19 cellular contexts compared by ENCODE assay signal in genomic region chr20:63068711-63069367, GRCh38.
"Had no signal": no experiment of that assay in that cellular context is flagged by ENCODE, and none has a peak within 500 bp of the region (broad histone marks: within the 10 kb centered on the region; RNA-seq: fewer than 3 reads in every experiment).

No MANE protein-coding gene starts in this region.

- DNase-seq: activated CD4-positive, alpha-beta T cell treated with anti-CD3 and anti-CD28 coated beads for 36 hours; activated CD4-positive, alpha-beta T cell treated with anti-CD3 and anti-CD28 coated beads, Interleukin-2, amount 50 U/mL, for 4 hours; activated CD8-positive, alpha-beta memory T cell treated with anti-CD3 and anti-CD28 coated beads, Interleukin-2, amount 50 U/mL, for 48 hours; activated T-cell treated with anti-CD3 and anti-CD28 coated beads, Interleukin-2, amount 50 U/mL, for 4 hours; cortex of kidney; islet precursor cell; mammary epithelial cell; stimulated activated CD4-positive, alpha-beta T cell treated with anti-CD3 and anti-CD28 coated beads, Interleukin-4, amount 100 ng/mL, for 1 hour; stimulated activated naive CD4-positive, alpha-beta T cell; T-helper 1 cell; upper lobe of left lung had no signal

- H3K4me1 ChIP-seq: ascending aorta, SJSA1 had no signal

- H3K36me3 ChIP-seq: ascending aorta, heart right ventricle, SJSA1, upper lobe of left lung had no signal

- H3K27ac Mint-ChIP-seq: activated CD4-positive, alpha-beta T cell treated with anti-CD3 and anti-CD28 coated beads for 36 hours; activated naive CD4-positive, alpha-beta T cell treated with anti-CD3 and anti-CD28 coated beads, Interleukin-2, amount 50 U/mL, for 24 hours; mesothelial cell of epicardium; naive thymus-derived CD8-positive, alpha-beta T cell had no signal

- H3K4me3 Mint-ChIP-seq: activated CD4-positive, alpha-beta T cell treated with anti-CD3 and anti-CD28 coated beads for 36 hours; activated naive CD4-positive, alpha-beta T cell treated with anti-CD3 and anti-CD28 coated beads, Interleukin-2, amount 50 U/mL, for 24 hours; activated T-cell treated with anti-CD3 and anti-CD28 coated beads, Interleukin-2, amount 50 U/mL, for 4 hours; mesothelial cell of epicardium; naive thymus-derived CD8-positive, alpha-beta T cell had no signal

- H3K9me3 ChIP-seq: ascending aorta, heart right ventricle, upper lobe of left lung had no signal

- H3K36me3 Mint-ChIP-seq: activated naive CD4-positive, alpha-beta T cell treated with anti-CD3 and anti-CD28 coated beads, Interleukin-2, amount 50 U/mL, for 24 hours; mesothelial cell of epicardium; naive thymus-derived CD8-positive, alpha-beta T cell had no signal

- ATAC-seq: activated CD4-positive, alpha-beta T cell treated with anti-CD3 and anti-CD28 coated beads for 36 hours; activated T-cell treated with anti-CD3 and anti-CD28 coated beads, Interleukin-2, amount 50 U/mL, for 4 hours; naive thymus-derived CD8-positive, alpha-beta T cell had no signal

- H3K4me3 ChIP-seq: ascending aorta, heart right ventricle, SJSA1, upper lobe of left lung had no signal

- H3K9me3 Mint-ChIP-seq: activated naive CD4-positive, alpha-beta T cell treated with anti-CD3 and anti-CD28 coated beads, Interleukin-2, amount 50 U/mL, for 24 hours; activated T-cell treated with anti-CD3 and anti-CD28 coated beads, Interleukin-2, amount 50 U/mL, for 4 hours; mesothelial cell of epicardium had no signal

- H3K79me2 ChIP-seq: parathyroid adenoma had no signal

- H3K27ac ChIP-seq: ascending aorta, epithelial cell of prostate, heart right ventricle, SJSA1, upper lobe of left lung had no signal

- H3K4me1 Mint-ChIP-seq: mesothelial cell of epicardium had no signal
